In the genomic region with DNA sequence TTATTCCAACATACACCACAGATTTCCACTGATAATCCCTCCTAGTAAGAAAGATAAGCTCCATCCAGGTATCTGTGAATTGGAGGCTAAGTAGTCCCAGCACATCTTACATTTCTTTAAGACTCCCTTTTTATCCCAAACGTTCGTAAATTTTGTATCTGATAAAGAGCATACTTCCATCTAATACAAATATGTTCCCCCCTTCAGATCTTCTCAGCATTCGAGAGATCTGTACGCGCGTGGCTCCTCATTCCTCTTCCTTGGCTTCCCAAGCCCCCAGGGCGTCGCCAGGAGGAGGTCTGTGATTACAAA, we compare ENCODE assay signal across 8 cellular contexts. TPM values are rescaled to one million over a fixed set of nuclear protein-coding genes. Genes with fewer than 3 reads are reported as not detected.
DNase-seq lines count a peak whose midpoint lies in the region; ATAC-seq and TF ChIP-seq lines count a peak whose summit lies in the region.

No MANE protein-coding gene starts in this region.

- H3K4me1 Mint-ChIP-seq in IgD-negative memory B cell (peaks cover 17 to 24% (median 18%) of the 10 kb centered on the region in 3 donors), neural progenitor cell (peaks cover 15% of the 10 kb centered on the region)
- peaks cover 59% of the 10 kb centered on the region for H3K4me1 Mint-ChIP-seq in dendritic cell treated with granulocyte-macrophage colony-stimulating factor and Interleukin-4, amounts not matched to agents 40 ng/mL and 50 ng/mL, for 4 days (ENCODE audit: low read depth)

- no peak for TF ChIP-seq CTCF in neural progenitor cell (IDR thresholded peaks at IDR 0.05)

- H3K27me3 Mint-ChIP-seq in IgD-negative memory B cell = peaks cover 72% of the 10 kb centered on the region
- peaks cover 88% of the 10 kb centered on the region for H3K27me3 Mint-ChIP-seq in dendritic cell treated with granulocyte-macrophage colony-stimulating factor and Interleukin-4, amounts not matched to agents 40 ng/mL and 50 ng/mL, for 4 days
- H3K27me3 Mint-ChIP-seq in neural progenitor cell (ENCODE audit: insufficient read depth, low read depth) = peaks cover 94% of the 10 kb centered on the region

- no peak for ATAC-seq in HG03095 (IDR thresholded peaks at IDR 0.05; ENCODE audit: unreplicated experiment)
- no peak for ATAC-seq in GM18907 (IDR thresholded peaks at IDR 0.05; ENCODE audit: unreplicated experiment)

- H3K27ac Mint-ChIP-seq in IgD-negative memory B cell = peak overlapping the region; percentile 28 to 95 (median 83)
- peak overlapping the region; percentile 45 for H3K27ac Mint-ChIP-seq in dendritic cell treated with granulocyte-macrophage colony-stimulating factor and Interleukin-4, amounts not matched to agents 40 ng/mL and 50 ng/mL, for 4 days
- no peak overlapping the region for H3K27ac Mint-ChIP-seq in neural progenitor cell

- peaks cover 36% of the 10 kb centered on the region for H3F3A ChIP-seq in neural progenitor cell (ENCODE audit: low read depth)

- peaks cover 100% of the 10 kb centered on the region for H3K27me3 ChIP-seq in neural progenitor cell

- H3K4me3 ChIP-seq in neural progenitor cell = peak overlapping the region; percentile 45

- H3K36me3 Mint-ChIP-seq in IgD-negative memory B cell = peaks cover 2% of the 10 kb centered on the region
- no peaks in the 10 kb centered on the region for H3K36me3 Mint-ChIP-seq in dendritic cell treated with granulocyte-macrophage colony-stimulating factor and Interleukin-4, amounts not matched to agents 40 ng/mL and 50 ng/mL, for 4 days (ENCODE audit: low read depth)
- H3K36me3 Mint-ChIP-seq in neural progenitor cell = no peaks in the 10 kb centered on the region

- H4K20me1 ChIP-seq in neural progenitor cell (ENCODE audit: low read depth) = peaks cover 76% of the 10 kb centered on the region

- H3K9me3 Mint-ChIP-seq in IgD-negative memory B cell (peaks cover 3 to 24% (median 9%) of the 10 kb centered on the region in 3 donors), neural progenitor cell (peaks cover 4% of the 10 kb centered on the region)
- no peaks in the 10 kb centered on the region for H3K9me3 Mint-ChIP-seq in dendritic cell treated with granulocyte-macrophage colony-stimulating factor and Interleukin-4, amounts not matched to agents 40 ng/mL and 50 ng/mL, for 4 days

- H3K4me3 Mint-ChIP-seq in IgD-negative memory B cell (peak overlapping the region; percentile 81 to 90 (median 89)), neural progenitor cell (peak overlapping the region; percentile 84)
- H3K4me3 Mint-ChIP-seq in dendritic cell treated with granulocyte-macrophage colony-stimulating factor and Interleukin-4, amounts not matched to agents 40 ng/mL and 50 ng/mL, for 4 days = peak overlapping the region; percentile 76

- H3K36me3 ChIP-seq in neural progenitor cell = no peaks in the 10 kb centered on the region

- H2AFZ ChIP-seq in neural progenitor cell (replicated peaks) = peak overlapping the region; percentile 79

- DNase-seq in DMS79 treated with DMSO at 0.1 percent for 48 hours (lab: John Stamatoyannopoulos, UW) (peak; percentile 57), neural progenitor cell (ENCODE audit: low spot score) (no peak), A172 (ENCODE audit: low spot score) (no peak), SW 1271 (lab: John Stamatoyannopoulos, UW) (no peak)

- H3K27ac ChIP-seq in neural progenitor cell = no peak overlapping the region

- peak overlapping the region; percentile 82 for H3K4me2 ChIP-seq in neural progenitor cell

- no peak overlapping the region for H3K9ac ChIP-seq in neural progenitor cell

- no peaks in the 10 kb centered on the region for H3K4me1 ChIP-seq in neural progenitor cell

- H3K79me2 ChIP-seq in neural progenitor cell (ENCODE audit: low read depth) = no peaks in the 10 kb centered on the region

- intact Hi-C loops in dendritic cell treated with granulocyte-macrophage colony-stimulating factor and Interleukin-4, amounts not matched to agents 40 ng/mL and 50 ng/mL, for 4 days (cut with micrococcal nuclease) = loop anchor here (5.0 kb wide), 1 partner anchor 33 kb away; the partner anchor contains the start of gene CDKN2B

- H3K9me3 ChIP-seq in neural progenitor cell (ENCODE audit: low read depth) = no peaks in the 10 kb centered on the region

RNA-seq across cellular contexts. Expression of gene CDKN2A, which starts 20.0 kb away (rescaled TPM):
- polyA plus RNA-seq in IgD-negative memory B cell = 13.9 TPM
- total RNA-seq in neural progenitor cell (ENCODE audit: low replicate concordance) = not detected in 2 replicates
- total RNA-seq in A172 (2014; rRNA removed; shearing (Covaris generic)) = not detected in 2 replicates

RNA-seq across cellular contexts. Expression of gene CDKN2B-AS1, which starts 20.4 kb away (rescaled TPM):
- polyA plus RNA-seq in IgD-negative memory B cell = not detected
- total RNA-seq in neural progenitor cell (ENCODE audit: low replicate concordance) = not detected in 2 replicates
- not detected in 2 replicates for total RNA-seq in A172 (2014; rRNA removed; shearing (Covaris generic))

RNA-seq across cellular contexts. Expression of gene CDKN2B, which starts 34.9 kb away (rescaled TPM):
- 0.23 TPM for polyA plus RNA-seq in IgD-negative memory B cell
- total RNA-seq in neural progenitor cell (ENCODE audit: low replicate concordance) = 0.06 and 0.07 TPM in 2 replicates
- not detected in 2 replicates for total RNA-seq in A172 (2014; rRNA removed; shearing (Covaris generic))
